7 cellular contexts compared by ENCODE assay signal in genomic region chr5:115308815-115309214, GRCh38.
"Had no signal": no experiment of that assay in that cellular context is flagged by ENCODE, and none has a peak within 500 bp of the region (broad histone marks: within the 10 kb centered on the region; RNA-seq: fewer than 3 reads in every experiment).

No MANE protein-coding gene starts in this region.

- ATAC-seq: HepG2, K562 had no signal

- H3K4me3 ChIP-seq: K562 had no signal

- H3K27ac ChIP-seq: HL-60, KMS-11 had no signal

- DNase-seq: IMR-90, KBM-7, KG1 had no signal

- H3K4me2 ChIP-seq: KMS-11 had no signal

- H3K9ac ChIP-seq: KMS-11 had no signal
